In the genomic region with DNA sequence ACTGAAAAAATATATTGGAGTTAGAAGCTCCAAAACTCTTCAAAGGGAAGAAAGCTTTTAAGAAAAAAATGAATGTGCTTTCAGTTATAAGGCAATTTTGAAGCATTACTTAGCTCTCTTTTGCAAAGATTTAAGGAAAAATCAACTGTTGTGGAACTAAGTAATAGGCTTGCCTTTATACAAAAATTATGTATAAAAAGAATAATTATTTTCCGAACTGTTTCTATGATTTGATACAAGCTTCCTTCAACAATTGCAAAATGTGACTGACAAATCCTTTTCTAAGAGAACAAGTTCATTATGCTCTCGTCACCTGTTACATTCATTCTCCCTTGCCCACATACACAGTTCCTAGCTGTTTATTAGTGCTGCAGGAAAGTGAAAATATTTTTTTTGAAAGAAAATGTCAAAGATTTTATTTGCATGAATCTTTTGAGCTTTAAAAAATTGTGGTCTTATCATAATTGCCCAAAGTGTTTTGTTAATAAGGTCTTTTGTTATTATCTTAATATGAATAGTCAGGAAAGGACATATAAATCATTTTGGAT, we compare ENCODE assay signal across 11 cellular contexts.
DNase-seq lines count a peak whose midpoint lies in the region; ATAC-seq and TF ChIP-seq lines count a peak whose summit lies in the region.
"Had no signal": no experiment of that assay in that cellular context is flagged by ENCODE, and none has a peak within 500 bp of the region (broad histone marks: within the 10 kb centered on the region; RNA-seq: fewer than 3 reads in every experiment).

No MANE protein-coding gene starts in this region.

- H3K36me3 ChIP-seq in heart left ventricle (no peaks in the 10 kb centered on the region), muscle layer of duodenum (ENCODE audit: control insufficient read depth in 1 of 2, insufficient read depth in 2 of 2, low read length in 2 of 2) (no peaks in the 10 kb centered on the region), uterus (no peaks in the 10 kb centered on the region)

- peaks cover 0 to 23% (median 0%) of the 10 kb centered on the region in 12 donors for H3K4me1 ChIP-seq in heart left ventricle
- no peaks in the 10 kb centered on the region for H3K4me1 ChIP-seq in muscle layer of duodenum (ENCODE audit: control insufficient read depth in 1 of 2, insufficient read depth in 2 of 2, low read length in 2 of 2)
- H3K4me1 ChIP-seq in uterus, result no peaks in the 10 kb centered on the region

- H3K4me3 ChIP-seq in heart left ventricle, result peak overlapping the region; percentile 6 to 63 (median 48)
- peak overlapping the region; percentile 60 for H3K4me3 ChIP-seq in coronary artery
- peak overlapping the region; percentile 60 to 69 for H3K4me3 ChIP-seq in muscle layer of duodenum (ENCODE audit: low read depth in 1 of 2, low read length in 2 of 2)
- peak overlapping the region; percentile 39 to 40 for H3K4me3 ChIP-seq in uterus

- 20 to 42% (median 34%) methylated on average over 2 of the region's 2 CpGs for WGBS in heart left ventricle, 4 donors

- H3K9me3 ChIP-seq in heart left ventricle (peaks cover 0 to 17% (median 0%) of the 10 kb centered on the region in 12 donors), muscle layer of duodenum (ENCODE audit: control insufficient read depth in 1 of 2, low read length in 2 of 2) (no peaks in the 10 kb centered on the region), uterus (no peaks in the 10 kb centered on the region)

- DNase-seq in heart left ventricle, result no peak
- DNase-seq in Right ventricle myocardium inferior (ENCODE audit: missing footprints), result no peak
- DNase-seq in coronary artery (ENCODE audit: low spot score), result no peak
- DNase-seq in uterus, result no peak
- no peak for DNase-seq in NCI-H146 treated with DMSO at 0.1 percent for 48 hours (lab: John Stamatoyannopoulos, UW; ENCODE audit: unreplicated experiment)
- DNase-seq: activated naive CD8-positive, alpha-beta T cell treated with anti-CD3 and anti-CD28 coated beads, Interleukin-2, amount 10 ng/mL, durations not matched to agents 7 days and 5 days; left colon; MV-4-11 had no signal

- peak overlapping the region; percentile 19 to 80 (median 68) for H3K27ac ChIP-seq in heart left ventricle
- H3K27ac ChIP-seq in coronary artery, result peak overlapping the region; percentile 59 to 76
- peak overlapping the region; percentile 88 for H3K27ac ChIP-seq in muscle layer of duodenum (ENCODE audit: low read length)
- H3K27ac ChIP-seq in uterus, result peak overlapping the region; percentile 84 to 98

- no peak for ATAC-seq in heart left ventricle
- no peak for ATAC-seq in Right ventricle myocardium inferior
- ATAC-seq in HG02759 (IDR thresholded peaks at IDR 0.05; ENCODE audit: unreplicated experiment), result no peak
- no peak for ATAC-seq in HG02852 (IDR thresholded peaks at IDR 0.05; ENCODE audit: unreplicated experiment)
- ATAC-seq: left colon had no signal

- TF ChIP-seq POLR2A in heart left ventricle (IDR thresholded peaks at IDR 0.05) (no peak), uterus (IDR thresholded peaks at IDR 0.05) (no peak)

- intact Hi-C loops in heart left ventricle (cut with DNase I), result loop anchor here (1.0 to 10.0 kb wide), 8 partner anchors 109 to 226 kb away; no protein-coding TSS in a partner anchor
- intact Hi-C loops in Right ventricle myocardium inferior (cut with DNase I), result loop anchor here (2.0 to 10.0 kb wide), 5 partner anchors 111 to 339 kb away; no protein-coding TSS in a partner anchor
- intact Hi-C loops in uterus (cut with DNase I; ENCODE audit: low total_unique reads), result no loop called here

- no peaks in the 10 kb centered on the region for H3K27me3 ChIP-seq in heart left ventricle
- H3K27me3 ChIP-seq in muscle layer of duodenum (ENCODE audit: low read depth, low read length), result no peaks in the 10 kb centered on the region
- H3K27me3 ChIP-seq in uterus, result no peaks in the 10 kb centered on the region

- TF ChIP-seq CTCF in heart left ventricle (IDR thresholded peaks at IDR 0.05) (no peak), coronary artery (IDR thresholded peaks at IDR 0.05) (no peak), uterus (IDR thresholded peaks at IDR 0.05) (no peak)
